1 cellular context compared by ENCODE assay signal in the genomic region with DNA sequence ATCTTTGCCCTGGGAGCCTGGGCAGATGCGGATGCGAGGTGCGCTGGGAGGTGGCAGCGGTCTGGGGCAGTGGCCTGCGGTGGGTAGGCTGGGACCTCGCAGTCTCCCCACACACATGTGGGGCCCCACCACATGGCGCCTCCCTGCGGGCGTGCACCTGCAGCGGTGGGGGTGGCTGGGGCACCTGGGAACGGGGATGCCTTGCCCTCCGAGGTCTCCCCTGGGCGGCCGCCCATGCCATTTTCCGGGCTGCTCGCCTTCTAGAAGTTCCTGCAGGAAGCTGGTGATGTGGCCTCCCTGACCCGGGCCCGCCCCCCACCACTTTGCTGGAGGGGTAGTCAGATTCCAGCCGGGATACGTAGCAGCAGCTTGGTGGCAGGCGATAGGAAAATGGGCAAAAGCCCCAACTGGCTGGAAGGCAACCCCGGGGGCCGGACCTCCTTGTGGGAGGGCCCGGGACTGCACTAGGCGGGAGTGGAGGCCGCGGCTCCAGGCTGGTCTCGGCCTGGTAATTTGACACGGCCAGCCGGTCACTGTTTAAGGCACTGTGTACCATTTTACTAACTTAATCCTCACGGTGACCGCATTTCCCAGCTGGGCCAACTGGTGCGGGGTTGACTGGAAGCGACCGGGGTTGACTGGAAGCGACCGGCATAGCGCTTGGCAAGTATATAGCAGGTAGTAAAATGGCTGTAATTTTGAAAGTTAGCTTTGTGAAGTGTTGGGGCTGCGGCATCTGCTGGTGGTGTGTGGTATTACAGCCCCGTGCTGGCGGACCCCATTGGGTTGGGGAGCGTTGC.
TF ChIP-seq lines count a peak whose summit lies in the region.

No MANE protein-coding gene starts in this region.

TF ChIP-seq in WTC11, 78 proteins besides CTCF, POLR2A, EP300 and RAD21 (continued from another document and continues in another):
- TF ChIP-seq, protein P1, sequence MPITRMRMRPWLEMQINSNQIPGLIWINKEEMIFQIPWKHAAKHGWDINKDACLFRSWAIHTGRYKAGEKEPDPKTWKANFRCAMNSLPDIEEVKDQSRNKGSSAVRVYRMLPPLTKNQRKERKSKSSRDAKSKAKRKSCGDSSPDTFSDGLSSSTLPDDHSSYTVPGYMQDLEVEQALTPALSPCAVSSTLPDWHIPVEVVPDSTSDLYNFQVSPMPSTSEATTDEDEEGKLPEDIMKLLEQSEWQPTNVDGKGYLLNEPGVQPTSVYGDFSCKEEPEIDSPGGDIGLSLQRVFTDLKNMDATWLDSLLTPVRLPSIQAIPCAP (CRISPR knock-in tag; IDR thresholded peaks at IDR 0.05): no peak
- TF ChIP-seq ESRRA (CRISPR knock-in tag; IDR thresholded peaks at IDR 0.05; ENCODE audit: borderline replicate concordance) (no peak), ZNF396 (CRISPR knock-in tag; IDR thresholded peaks at IDR 0.05; ENCODE audit: borderline replicate concordance) (no peak), NFATC4 (CRISPR knock-in tag; IDR thresholded peaks at IDR 0.05) (no peak), CREB1 (CRISPR knock-in tag; IDR thresholded peaks at IDR 0.05) (peak; percentile 23; the same call in 1 of the 2 replicates), TCF7 (CRISPR knock-in tag; IDR thresholded peaks at IDR 0.05; ENCODE audit: low read depth) (no peak), NR3C1 (CRISPR knock-in tag; conservative IDR thresholded peaks at IDR 0.05; ENCODE audit: low read depth) (no peak), JAZF1 (CRISPR knock-in tag; IDR thresholded peaks at IDR 0.05) (no peak), NR1H2 (CRISPR knock-in tag; IDR thresholded peaks at IDR 0.05) (no peak), NFE2L1 (CRISPR knock-in tag; IDR thresholded peaks at IDR 0.05) (no peak), KAT7 (CRISPR knock-in tag; IDR thresholded peaks at IDR 0.05; ENCODE audit: borderline replicate concordance) (no peak), MXD4 (CRISPR knock-in tag; IDR thresholded peaks at IDR 0.05; ENCODE audit: borderline replicate concordance) (no peak), ZNF671 (CRISPR knock-in tag; IDR thresholded peaks at IDR 0.05) (no peak), FOXP1 (CRISPR knock-in tag; IDR thresholded peaks at IDR 0.05; ENCODE audit: borderline replicate concordance) (no peak), TEAD1 (CRISPR knock-in tag; IDR thresholded peaks at IDR 0.05) (peak; percentile 65; the same call in 1 of the 2 replicates), OVOL2 (CRISPR knock-in tag; IDR thresholded peaks at IDR 0.05; ENCODE audit: borderline replicate concordance) (no peak), TP53 (CRISPR knock-in tag; IDR thresholded peaks at IDR 0.05) (no peak), PRRX2 (CRISPR knock-in tag; IDR thresholded peaks at IDR 0.05) (no peak), ZBTB21 (CRISPR knock-in tag; IDR thresholded peaks at IDR 0.05; ENCODE audit: borderline replicate concordance) (no peak), ZNF121 (CRISPR knock-in tag; IDR thresholded peaks at IDR 0.05) (no peak), CBFB (CRISPR knock-in tag; IDR thresholded peaks at IDR 0.05; ENCODE audit: low read depth) (0 out of 2 replicates have a peak, but pooled peaks have one; percentile 29)
- TF ChIP-seq, protein P2, sequence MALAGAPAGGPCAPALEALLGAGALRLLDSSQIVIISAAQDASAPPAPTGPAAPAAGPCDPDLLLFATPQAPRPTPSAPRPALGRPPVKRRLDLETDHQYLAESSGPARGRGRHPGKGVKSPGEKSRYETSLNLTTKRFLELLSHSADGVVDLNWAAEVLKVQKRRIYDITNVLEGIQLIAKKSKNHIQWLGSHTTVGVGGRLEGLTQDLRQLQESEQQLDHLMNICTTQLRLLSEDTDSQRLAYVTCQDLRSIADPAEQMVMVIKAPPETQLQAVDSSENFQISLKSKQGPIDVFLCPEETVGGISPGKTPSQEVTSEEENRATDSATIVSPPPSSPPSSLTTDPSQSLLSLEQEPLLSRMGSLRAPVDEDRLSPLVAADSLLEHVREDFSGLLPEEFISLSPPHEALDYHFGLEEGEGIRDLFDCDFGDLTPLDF (CRISPR knock-in tag; IDR thresholded peaks at IDR 0.05): 0 out of 2 replicates have a peak, but pooled peaks have one; percentile 39
- TF ChIP-seq, protein P3, sequence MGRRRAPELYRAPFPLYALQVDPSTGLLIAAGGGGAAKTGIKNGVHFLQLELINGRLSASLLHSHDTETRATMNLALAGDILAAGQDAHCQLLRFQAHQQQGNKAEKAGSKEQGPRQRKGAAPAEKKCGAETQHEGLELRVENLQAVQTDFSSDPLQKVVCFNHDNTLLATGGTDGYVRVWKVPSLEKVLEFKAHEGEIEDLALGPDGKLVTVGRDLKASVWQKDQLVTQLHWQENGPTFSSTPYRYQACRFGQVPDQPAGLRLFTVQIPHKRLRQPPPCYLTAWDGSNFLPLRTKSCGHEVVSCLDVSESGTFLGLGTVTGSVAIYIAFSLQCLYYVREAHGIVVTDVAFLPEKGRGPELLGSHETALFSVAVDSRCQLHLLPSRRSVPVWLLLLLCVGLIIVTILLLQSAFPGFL (CRISPR knock-in tag; IDR thresholded peaks at IDR 0.05; ENCODE audit: borderline replicate concordance): no peak
- TF ChIP-seq, protein P4, sequence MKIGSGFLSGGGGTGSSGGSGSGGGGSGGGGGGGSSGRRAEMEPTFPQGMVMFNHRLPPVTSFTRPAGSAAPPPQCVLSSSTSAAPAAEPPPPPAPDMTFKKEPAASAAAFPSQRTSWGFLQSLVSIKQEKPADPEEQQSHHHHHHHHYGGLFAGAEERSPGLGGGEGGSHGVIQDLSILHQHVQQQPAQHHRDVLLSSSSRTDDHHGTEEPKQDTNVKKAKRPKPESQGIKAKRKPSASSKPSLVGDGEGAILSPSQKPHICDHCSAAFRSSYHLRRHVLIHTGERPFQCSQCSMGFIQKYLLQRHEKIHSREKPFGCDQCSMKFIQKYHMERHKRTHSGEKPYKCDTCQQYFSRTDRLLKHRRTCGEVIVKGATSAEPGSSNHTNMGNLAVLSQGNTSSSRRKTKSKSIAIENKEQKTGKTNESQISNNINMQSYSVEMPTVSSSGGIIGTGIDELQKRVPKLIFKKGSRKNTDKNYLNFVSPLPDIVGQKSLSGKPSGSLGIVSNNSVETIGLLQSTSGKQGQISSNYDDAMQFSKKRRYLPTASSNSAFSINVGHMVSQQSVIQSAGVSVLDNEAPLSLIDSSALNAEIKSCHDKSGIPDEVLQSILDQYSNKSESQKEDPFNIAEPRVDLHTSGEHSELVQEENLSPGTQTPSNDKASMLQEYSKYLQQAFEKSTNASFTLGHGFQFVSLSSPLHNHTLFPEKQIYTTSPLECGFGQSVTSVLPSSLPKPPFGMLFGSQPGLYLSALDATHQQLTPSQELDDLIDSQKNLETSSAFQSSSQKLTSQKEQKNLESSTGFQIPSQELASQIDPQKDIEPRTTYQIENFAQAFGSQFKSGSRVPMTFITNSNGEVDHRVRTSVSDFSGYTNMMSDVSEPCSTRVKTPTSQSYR (CRISPR knock-in tag; IDR thresholded peaks at IDR 0.05): no peak
- TF ChIP-seq, protein P5, sequence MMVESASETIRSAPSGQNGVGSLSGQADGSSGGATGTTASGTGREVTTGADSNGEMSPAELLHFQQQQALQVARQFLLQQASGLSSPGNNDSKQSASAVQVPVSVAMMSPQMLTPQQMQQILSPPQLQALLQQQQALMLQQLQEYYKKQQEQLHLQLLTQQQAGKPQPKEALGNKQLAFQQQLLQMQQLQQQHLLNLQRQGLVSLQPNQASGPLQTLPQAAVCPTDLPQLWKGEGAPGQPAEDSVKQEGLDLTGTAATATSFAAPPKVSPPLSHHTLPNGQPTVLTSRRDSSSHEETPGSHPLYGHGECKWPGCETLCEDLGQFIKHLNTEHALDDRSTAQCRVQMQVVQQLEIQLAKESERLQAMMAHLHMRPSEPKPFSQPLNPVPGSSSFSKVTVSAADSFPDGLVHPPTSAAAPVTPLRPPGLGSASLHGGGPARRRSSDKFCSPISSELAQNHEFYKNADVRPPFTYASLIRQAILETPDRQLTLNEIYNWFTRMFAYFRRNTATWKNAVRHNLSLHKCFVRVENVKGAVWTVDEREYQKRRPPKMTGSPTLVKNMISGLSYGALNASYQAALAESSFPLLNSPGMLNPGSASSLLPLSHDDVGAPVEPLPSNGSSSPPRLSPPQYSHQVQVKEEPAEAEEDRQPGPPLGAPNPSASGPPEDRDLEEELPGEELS (CRISPR knock-in tag; IDR thresholded peaks at IDR 0.05): no peak
- TF ChIP-seq, protein P6, sequence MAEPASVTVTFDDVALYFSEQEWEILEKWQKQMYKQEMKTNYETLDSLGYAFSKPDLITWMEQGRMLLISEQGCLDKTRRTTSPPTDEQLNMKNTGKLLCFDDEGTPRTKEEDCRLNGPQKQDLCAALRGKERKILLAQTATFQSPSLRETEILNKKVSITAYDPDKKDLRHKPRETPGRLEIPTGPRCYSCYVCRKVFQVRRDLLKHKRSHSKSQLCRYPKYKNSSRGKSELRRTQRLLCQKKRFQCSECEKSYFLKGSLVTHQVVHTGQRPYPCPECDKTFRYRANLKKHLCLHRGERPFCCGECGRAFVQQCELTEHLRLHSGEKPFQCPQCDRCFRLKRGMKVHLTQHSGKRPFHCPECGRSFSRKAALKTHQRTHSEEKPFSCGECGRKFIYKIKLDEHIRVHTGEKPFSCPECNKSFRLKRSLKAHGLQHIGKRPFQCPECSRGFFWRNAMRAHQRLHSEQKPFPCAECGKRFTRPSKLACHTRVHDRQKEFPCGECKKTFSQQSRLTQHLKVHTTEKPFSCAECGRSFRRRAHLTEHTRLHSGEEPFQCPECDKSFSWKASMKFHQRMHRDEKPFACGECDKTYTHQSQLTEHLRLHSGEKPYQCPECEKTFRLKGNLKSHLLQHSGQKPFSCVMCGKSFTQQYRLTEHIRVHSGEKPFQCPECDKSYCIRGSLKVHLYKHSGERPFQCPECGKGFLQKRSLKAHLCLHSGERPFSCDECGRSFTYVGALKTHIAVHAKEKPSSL (CRISPR knock-in tag; conservative IDR thresholded peaks at IDR 0.05): no peak
- TF ChIP-seq, protein P7, sequence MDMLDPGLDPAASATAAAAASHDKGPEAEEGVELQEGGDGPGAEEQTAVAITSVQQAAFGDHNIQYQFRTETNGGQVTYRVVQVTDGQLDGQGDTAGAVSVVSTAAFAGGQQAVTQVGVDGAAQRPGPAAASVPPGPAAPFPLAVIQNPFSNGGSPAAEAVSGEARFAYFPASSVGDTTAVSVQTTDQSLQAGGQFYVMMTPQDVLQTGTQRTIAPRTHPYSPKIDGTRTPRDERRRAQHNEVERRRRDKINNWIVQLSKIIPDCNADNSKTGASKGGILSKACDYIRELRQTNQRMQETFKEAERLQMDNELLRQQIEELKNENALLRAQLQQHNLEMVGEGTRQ (CRISPR knock-in tag; IDR thresholded peaks at IDR 0.05): 0 out of 2 replicates have a peak, but pooled peaks have one; percentile 14
- TF ChIP-seq, protein P8, sequence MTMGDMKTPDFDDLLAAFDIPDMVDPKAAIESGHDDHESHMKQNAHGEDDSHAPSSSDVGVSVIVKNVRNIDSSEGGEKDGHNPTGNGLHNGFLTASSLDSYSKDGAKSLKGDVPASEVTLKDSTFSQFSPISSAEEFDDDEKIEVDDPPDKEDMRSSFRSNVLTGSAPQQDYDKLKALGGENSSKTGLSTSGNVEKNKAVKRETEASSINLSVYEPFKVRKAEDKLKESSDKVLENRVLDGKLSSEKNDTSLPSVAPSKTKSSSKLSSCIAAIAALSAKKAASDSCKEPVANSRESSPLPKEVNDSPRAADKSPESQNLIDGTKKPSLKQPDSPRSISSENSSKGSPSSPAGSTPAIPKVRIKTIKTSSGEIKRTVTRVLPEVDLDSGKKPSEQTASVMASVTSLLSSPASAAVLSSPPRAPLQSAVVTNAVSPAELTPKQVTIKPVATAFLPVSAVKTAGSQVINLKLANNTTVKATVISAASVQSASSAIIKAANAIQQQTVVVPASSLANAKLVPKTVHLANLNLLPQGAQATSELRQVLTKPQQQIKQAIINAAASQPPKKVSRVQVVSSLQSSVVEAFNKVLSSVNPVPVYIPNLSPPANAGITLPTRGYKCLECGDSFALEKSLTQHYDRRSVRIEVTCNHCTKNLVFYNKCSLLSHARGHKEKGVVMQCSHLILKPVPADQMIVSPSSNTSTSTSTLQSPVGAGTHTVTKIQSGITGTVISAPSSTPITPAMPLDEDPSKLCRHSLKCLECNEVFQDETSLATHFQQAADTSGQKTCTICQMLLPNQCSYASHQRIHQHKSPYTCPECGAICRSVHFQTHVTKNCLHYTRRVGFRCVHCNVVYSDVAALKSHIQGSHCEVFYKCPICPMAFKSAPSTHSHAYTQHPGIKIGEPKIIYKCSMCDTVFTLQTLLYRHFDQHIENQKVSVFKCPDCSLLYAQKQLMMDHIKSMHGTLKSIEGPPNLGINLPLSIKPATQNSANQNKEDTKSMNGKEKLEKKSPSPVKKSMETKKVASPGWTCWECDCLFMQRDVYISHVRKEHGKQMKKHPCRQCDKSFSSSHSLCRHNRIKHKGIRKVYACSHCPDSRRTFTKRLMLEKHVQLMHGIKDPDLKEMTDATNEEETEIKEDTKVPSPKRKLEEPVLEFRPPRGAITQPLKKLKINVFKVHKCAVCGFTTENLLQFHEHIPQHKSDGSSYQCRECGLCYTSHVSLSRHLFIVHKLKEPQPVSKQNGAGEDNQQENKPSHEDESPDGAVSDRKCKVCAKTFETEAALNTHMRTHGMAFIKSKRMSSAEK (CRISPR knock-in tag; IDR thresholded peaks at IDR 0.05; ENCODE audit: borderline replicate concordance): no peak
- TF ChIP-seq, protein P9, sequence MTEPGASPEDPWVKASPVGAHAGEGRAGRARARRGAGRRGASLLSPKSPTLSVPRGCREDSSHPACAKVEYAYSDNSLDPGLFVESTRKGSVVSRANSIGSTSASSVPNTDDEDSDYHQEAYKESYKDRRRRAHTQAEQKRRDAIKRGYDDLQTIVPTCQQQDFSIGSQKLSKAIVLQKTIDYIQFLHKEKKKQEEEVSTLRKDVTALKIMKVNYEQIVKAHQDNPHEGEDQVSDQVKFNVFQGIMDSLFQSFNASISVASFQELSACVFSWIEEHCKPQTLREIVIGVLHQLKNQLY (CRISPR knock-in tag; IDR thresholded peaks at IDR 0.05): no peak
- TF ChIP-seq, protein P10, sequence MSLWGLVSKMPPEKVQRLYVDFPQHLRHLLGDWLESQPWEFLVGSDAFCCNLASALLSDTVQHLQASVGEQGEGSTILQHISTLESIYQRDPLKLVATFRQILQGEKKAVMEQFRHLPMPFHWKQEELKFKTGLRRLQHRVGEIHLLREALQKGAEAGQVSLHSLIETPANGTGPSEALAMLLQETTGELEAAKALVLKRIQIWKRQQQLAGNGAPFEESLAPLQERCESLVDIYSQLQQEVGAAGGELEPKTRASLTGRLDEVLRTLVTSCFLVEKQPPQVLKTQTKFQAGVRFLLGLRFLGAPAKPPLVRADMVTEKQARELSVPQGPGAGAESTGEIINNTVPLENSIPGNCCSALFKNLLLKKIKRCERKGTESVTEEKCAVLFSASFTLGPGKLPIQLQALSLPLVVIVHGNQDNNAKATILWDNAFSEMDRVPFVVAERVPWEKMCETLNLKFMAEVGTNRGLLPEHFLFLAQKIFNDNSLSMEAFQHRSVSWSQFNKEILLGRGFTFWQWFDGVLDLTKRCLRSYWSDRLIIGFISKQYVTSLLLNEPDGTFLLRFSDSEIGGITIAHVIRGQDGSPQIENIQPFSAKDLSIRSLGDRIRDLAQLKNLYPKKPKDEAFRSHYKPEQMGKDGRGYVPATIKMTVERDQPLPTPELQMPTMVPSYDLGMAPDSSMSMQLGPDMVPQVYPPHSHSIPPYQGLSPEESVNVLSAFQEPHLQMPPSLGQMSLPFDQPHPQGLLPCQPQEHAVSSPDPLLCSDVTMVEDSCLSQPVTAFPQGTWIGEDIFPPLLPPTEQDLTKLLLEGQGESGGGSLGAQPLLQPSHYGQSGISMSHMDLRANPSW (CRISPR knock-in tag; conservative IDR thresholded peaks at IDR 0.05; ENCODE audit: low read depth): 0 out of 2 replicates have a peak, but pooled peaks have one; percentile 58
- TF ChIP-seq, protein P11, sequence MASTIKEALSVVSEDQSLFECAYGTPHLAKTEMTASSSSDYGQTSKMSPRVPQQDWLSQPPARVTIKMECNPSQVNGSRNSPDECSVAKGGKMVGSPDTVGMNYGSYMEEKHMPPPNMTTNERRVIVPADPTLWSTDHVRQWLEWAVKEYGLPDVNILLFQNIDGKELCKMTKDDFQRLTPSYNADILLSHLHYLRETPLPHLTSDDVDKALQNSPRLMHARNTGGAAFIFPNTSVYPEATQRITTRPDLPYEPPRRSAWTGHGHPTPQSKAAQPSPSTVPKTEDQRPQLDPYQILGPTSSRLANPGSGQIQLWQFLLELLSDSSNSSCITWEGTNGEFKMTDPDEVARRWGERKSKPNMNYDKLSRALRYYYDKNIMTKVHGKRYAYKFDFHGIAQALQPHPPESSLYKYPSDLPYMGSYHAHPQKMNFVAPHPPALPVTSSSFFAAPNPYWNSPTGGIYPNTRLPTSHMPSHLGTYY (CRISPR knock-in tag; IDR thresholded peaks at IDR 0.05): no peak
